Comparison of ENCODE assay signal across 8 cellular contexts in genomic region chr10:5889624-5890518, GRCh38.
A peak's percentile ranks its signal among the peaks of the same experiment; 100 is the strongest.
DNase-seq lines count a peak whose midpoint lies in the region; ATAC-seq and TF ChIP-seq lines count a peak whose summit lies in the region.

Gene ANKRD16 (minus strand): TSS chr10:5889893. CDS start chr10:5889354, 539 bp downstream.
Gene FBH1 (plus strand): TSS chr10:5890243. CDS start chr10:5890346, 103 bp downstream.

- TF ChIP-seq CTCF in AG09309 (IDR thresholded peaks at IDR 0.05; ENCODE audit: control insufficient read depth, insufficient read depth, low read depth, low read length, missing control alignments): no peak

- H3K4me3 ChIP-seq in AG09309 (ENCODE audit: control insufficient read depth, low read depth, low read length): peak within 1 kb of the TSS; percentile 71

- DNase-seq in AG09309 (ENCODE audit: low read depth) (peak; percentile 98), NCI-H226 (peak; percentile 82), iris pigment epithelial cell (ENCODE audit: low read depth) (peak; percentile 99)
- DNase-seq in activated CD4-positive, CD25-positive, alpha-beta regulatory T cell (lab: John Stamatoyannopoulos, UW): peak; percentile 94 to 96 (median 95)
- DNase-seq in central memory CD4-positive, alpha-beta T cell: peak; percentile 96
- DNase-seq in stimulated activated CD4-positive, alpha-beta T cell treated with anti-CD3 and anti-CD28 coated beads, Interleukin-12 subunit alpha, Interleukin-12 subunit beta, amount 100 ng/mL, for 24 hours (ENCODE audit: low read depth in 2 of 2): peak; percentile 97 to 99

- ATAC-seq in GM19023 (IDR thresholded peaks at IDR 0.05; ENCODE audit: unreplicated experiment): peak; percentile 83
- ATAC-seq in HG03196 (IDR thresholded peaks at IDR 0.05; ENCODE audit: unreplicated experiment): peak; percentile 84

Comparison
In these comparisons a context has a peak if more than half of its experiments do, and no peak if none do; other contexts are left out.
1. Peak in every context shown above with its lines: DNase-seq, ATAC-seq and H3K4me3 ChIP-seq.